In genomic region chr1:15885701-15886612, GRCh38 we compare ENCODE assay signal across 1 cellular context.
TF ChIP-seq lines count a peak whose summit lies in the region.

No MANE protein-coding gene starts in this region.

TF ChIP-seq in HEK293, 187 proteins besides CTCF, POLR2A, EP300 and RAD21 (continued from another document and continues in another):
- TF ChIP-seq ZBTB48 (tag by site-specific recombination; IDR thresholded peaks at IDR 0.05) (peak; percentile 20; the same call in 1 of the 2 replicates), ZNF596 (tag by site-specific recombination; IDR thresholded peaks at IDR 0.05) (no peak), ZNF169 (tag by site-specific recombination; IDR thresholded peaks at IDR 0.05) (no peak), HOXD13 (CRISPR knock-in tag; IDR thresholded peaks at IDR 0.05; ENCODE audit: borderline replicate concordance) (no peak), ZSCAN4 (tag by site-specific recombination; IDR thresholded peaks at IDR 0.05) (0 out of 2 replicates have a peak, but pooled peaks have one; percentile 13), ZNF677 (tag by site-specific recombination; IDR thresholded peaks at IDR 0.05) (0 out of 2 replicates have a peak, but pooled peaks have one; percentile 8), ZNF148 (tag by site-specific recombination; IDR thresholded peaks at IDR 0.05; ENCODE audit: borderline replicate concordance) (no peak), ZNF157 (tag by site-specific recombination; IDR thresholded peaks at IDR 0.05) (no peak), REST (tag by site-specific recombination; IDR thresholded peaks at IDR 0.05) (no peak), ZBTB26 (tag by site-specific recombination; optimal IDR thresholded peaks at IDR 0.05) (no peak), ZBTB20 (tag by site-specific recombination; IDR thresholded peaks at IDR 0.05) (peak; percentile 96), ZBTB1 (tag by site-specific recombination; IDR thresholded peaks at IDR 0.05) (no peak), ZBTB10 (tag by site-specific recombination; IDR thresholded peaks at IDR 0.05) (no peak), SP3 (tag by site-specific recombination; IDR thresholded peaks at IDR 0.05) (no peak), SP2 (tag by site-specific recombination; IDR thresholded peaks at IDR 0.05) (peak; percentile 52), ZNF274 (IDR thresholded peaks at IDR 0.05; ENCODE audit: low read length) (no peak), ZNF274 (tag by site-specific recombination; IDR thresholded peaks at IDR 0.05; ENCODE audit: borderline replicate concordance) (no peak), ZBTB21 (tag by site-specific recombination; IDR thresholded peaks at IDR 0.05) (no peak), ZNF792 (tag by site-specific recombination; IDR thresholded peaks at IDR 0.05) (no peak), ZNF366 (tag by site-specific recombination; conservative IDR thresholded peaks at IDR 0.05) (0 out of 2 replicates have a peak, but pooled peaks have one; percentile 35), ZNF664 (tag by site-specific recombination; IDR thresholded peaks at IDR 0.05) (no peak), KLF7 (tag by site-specific recombination; IDR thresholded peaks at IDR 0.05; ENCODE audit: borderline replicate concordance) (no peak), ZBTB11 (tag by site-specific recombination; conservative IDR thresholded peaks at IDR 0.05; ENCODE audit: low read depth) (no peak), INSM2 (tag by site-specific recombination; IDR thresholded peaks at IDR 0.05) (no peak; the same call in 1 of the 2 replicates), ZNF416 (tag by site-specific recombination; IDR thresholded peaks at IDR 0.05) (no peak), ZFP41 (tag by site-specific recombination; IDR thresholded peaks at IDR 0.05; ENCODE audit: borderline replicate concordance) (no peak), ZNF521 (tag by site-specific recombination; IDR thresholded peaks at IDR 0.05) (no peak), ZNF558 (tag by site-specific recombination; IDR thresholded peaks at IDR 0.05) (no peak), ZNF692 (tag by site-specific recombination; IDR thresholded peaks at IDR 0.05) (0 out of 2 replicates have a peak, but pooled peaks have one; percentile 24), ZNF510 (tag by site-specific recombination; IDR thresholded peaks at IDR 0.05; ENCODE audit: insufficient replicate concordance) (no peak), ZNF404 (tag by site-specific recombination; IDR thresholded peaks at IDR 0.05) (no peak), KLF10 (tag by site-specific recombination; IDR thresholded peaks at IDR 0.05) (peak; percentile 97), ZNF544 (tag by site-specific recombination; IDR thresholded peaks at IDR 0.05) (no peak)
- TF ChIP-seq, protein P1, sequence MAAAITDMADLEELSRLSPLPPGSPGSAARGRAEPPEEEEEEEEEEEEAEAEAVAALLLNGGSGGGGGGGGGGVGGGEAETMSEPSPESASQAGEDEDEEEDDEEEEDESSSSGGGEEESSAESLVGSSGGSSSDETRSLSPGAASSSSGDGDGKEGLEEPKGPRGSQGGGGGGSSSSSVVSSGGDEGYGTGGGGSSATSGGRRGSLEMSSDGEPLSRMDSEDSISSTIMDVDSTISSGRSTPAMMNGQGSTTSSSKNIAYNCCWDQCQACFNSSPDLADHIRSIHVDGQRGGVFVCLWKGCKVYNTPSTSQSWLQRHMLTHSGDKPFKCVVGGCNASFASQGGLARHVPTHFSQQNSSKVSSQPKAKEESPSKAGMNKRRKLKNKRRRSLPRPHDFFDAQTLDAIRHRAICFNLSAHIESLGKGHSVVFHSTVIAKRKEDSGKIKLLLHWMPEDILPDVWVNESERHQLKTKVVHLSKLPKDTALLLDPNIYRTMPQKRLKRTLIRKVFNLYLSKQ (tag by site-specific recombination; IDR thresholded peaks at IDR 0.05; ENCODE audit: borderline replicate concordance): no peak
- TF ChIP-seq, protein P2, sequence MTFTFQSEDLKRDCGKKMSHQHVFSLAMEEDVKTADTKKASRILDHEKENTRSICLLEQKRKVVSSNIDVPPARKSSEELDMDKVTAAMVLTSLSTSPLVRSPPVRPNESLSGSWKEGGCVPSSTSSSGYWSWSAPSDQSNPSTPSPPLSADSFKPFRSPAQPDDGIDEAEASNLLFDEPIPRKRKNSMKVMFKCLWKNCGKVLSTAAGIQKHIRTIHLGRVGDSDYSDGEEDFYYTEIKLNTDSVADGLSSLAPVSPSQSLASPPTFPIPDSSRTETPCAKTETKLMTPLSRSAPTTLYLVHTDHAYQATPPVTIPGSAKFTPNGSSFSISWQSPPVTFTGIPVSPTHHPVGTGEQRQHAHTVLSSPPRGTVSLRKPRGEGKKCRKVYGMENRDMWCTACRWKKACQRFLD (tag by site-specific recombination; IDR thresholded peaks at IDR 0.05): no peak
- TF ChIP-seq, protein P3, sequence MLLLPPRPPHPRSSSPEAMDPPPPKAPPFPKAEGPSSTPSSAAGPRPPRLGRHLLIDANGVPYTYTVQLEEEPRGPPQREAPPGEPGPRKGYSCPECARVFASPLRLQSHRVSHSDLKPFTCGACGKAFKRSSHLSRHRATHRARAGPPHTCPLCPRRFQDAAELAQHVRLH (tag by site-specific recombination; IDR thresholded peaks at IDR 0.05): no peak; the same call in 1 of the 2 replicates
